Comparison of ENCODE assay signal across 1 cellular context in genomic region chr18:59878644-59879043, GRCh38.
TF ChIP-seq lines count a peak whose summit lies in the region.

No MANE protein-coding gene starts in this region.

TF ChIP-seq in HCT116, 20 proteins besides CTCF, POLR2A, EP300 and RAD21:
- TF ChIP-seq TCF7L2 (IDR thresholded peaks at IDR 0.05; ENCODE audit: borderline replicate concordance, extremely low read depth, insufficient read depth, insufficient read length) (no peak), SRF (IDR thresholded peaks at IDR 0.05; ENCODE audit: low read depth) (no peak), SIN3A (IDR thresholded peaks at IDR 0.05; ENCODE audit: low read depth) (no peak), EZH2phosphoT487 (IDR thresholded peaks at IDR 0.05; ENCODE audit: borderline replicate concordance) (no peak), ELF1 (IDR thresholded peaks at IDR 0.05; ENCODE audit: borderline replicate concordance, low read depth) (no peak), ZBTB33 (IDR thresholded peaks at IDR 0.05; ENCODE audit: extremely low read depth, insufficient replicate concordance, low read length) (no peak), REST (IDR thresholded peaks at IDR 0.05; ENCODE audit: low read depth) (no peak), POLR2AphosphoS5 (IDR thresholded peaks at IDR 0.05; ENCODE audit: low read depth, low read length) (no peak), CEBPB (IDR thresholded peaks at IDR 0.05; ENCODE audit: low read depth) (no peak)
